ENCODE assay signal across 19 cellular contexts in genomic region chr6:164563866-164564265, GRCh38.
DNase-seq lines count a peak whose midpoint lies in the region; ATAC-seq and TF ChIP-seq lines count a peak whose summit lies in the region.
"Had no signal": no experiment of that assay in that cellular context is flagged by ENCODE, and none has a peak within 500 bp of the region (broad histone marks: within the 10 kb centered on the region; RNA-seq: fewer than 3 reads in every experiment).

No MANE protein-coding gene starts in this region.

- DNase-seq in dorsolateral prefrontal cortex (peak in 1 of 10 donors; percentile 30), inferior parietal cortex (ENCODE audit: extremely low spot score) (peak; percentile 21), putamen (ENCODE audit: low spot score) (peak; percentile 72), HPDE6-E6E7 (ENCODE audit: extremely low spot score) (no peak), activated T-cell treated with anti-CD3 and anti-CD28 coated beads for 4 hours (no peak), MV-4-11 (lab: John Stamatoyannopoulos, UW) (no peak)
- DNase-seq: ACHN, DND-41, KBM-7, NCI-H187, NCI-H2107, NCI-H226, NCI-H524, PC-3, RPMI8226, SHP77 treated with DMSO at 0.1 percent for 48 hours had no signal

- no peaks in the 10 kb centered on the region for H3K27me3 ChIP-seq in dorsolateral prefrontal cortex

- intact Hi-C loops in dorsolateral prefrontal cortex (cut with DNase I): no loop called here

- ATAC-seq in HG03378 (IDR thresholded peaks at IDR 0.05; ENCODE audit: unreplicated experiment): no peak
- ATAC-seq: HepG2, PC-3 had no signal

- peak overlapping the region in 1 of 59 donors; percentile 14 for H3K4me3 ChIP-seq in dorsolateral prefrontal cortex

- H3K27ac ChIP-seq in dorsolateral prefrontal cortex: peak overlapping the region in 43 of 59 donors; percentile 1 to 81 (median 55)
- H3K27ac ChIP-seq: C4-2B had no signal

- TF ChIP-seq CTCF in dorsolateral prefrontal cortex (IDR thresholded peaks at IDR 0.05 in 54 of 56, conservative IDR thresholded peaks at IDR 0.05 in 2 of 56; ENCODE audit: low read depth in 1 of 56, partially characterized antibody in 56 of 56): no peak

Comparison
In these comparisons a context has a peak if more than half of its experiments do, and no peak if none do; other contexts are left out.
1. DNase-seq: peak in inferior parietal cortex (single experiment) and putamen (single experiment); none in HPDE6-E6E7 (single experiment), activated T-cell treated with anti-CD3 and anti-CD28 coated beads for 4 hours (single experiment) and MV-4-11 (single experiment).